Comparison of ENCODE assay signal across 19 cellular contexts in the genomic region with DNA sequence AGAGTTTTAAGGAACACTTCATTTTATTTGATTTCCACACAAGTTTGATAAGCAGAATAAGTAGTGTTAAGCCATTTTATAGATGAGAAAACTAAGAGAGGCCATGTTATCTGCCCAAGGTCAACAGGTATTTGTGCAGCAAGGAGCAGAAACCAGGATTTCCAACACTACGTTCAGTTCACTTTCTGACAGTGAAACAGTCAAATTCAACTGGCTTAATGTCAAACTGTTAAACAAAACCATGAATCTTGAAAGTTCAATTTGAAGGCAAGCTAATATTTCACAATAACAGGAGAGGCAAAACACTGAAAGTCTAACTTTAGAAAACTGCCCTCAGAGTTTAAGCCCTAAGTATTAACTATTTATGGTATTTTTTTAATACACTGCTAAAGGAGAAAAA.
"Had no signal": no experiment of that assay in that cellular context is flagged by ENCODE, and none has a peak within 500 bp of the region (broad histone marks: within the 10 kb centered on the region; RNA-seq: fewer than 3 reads in every experiment).

No MANE protein-coding gene starts in this region.

- DNase-seq: activated CD4-positive, alpha-beta memory T cell treated with anti-CD3 and anti-CD28 coated beads for 36 hours; activated CD4-positive, alpha-beta T cell treated with anti-CD3 and anti-CD28 coated beads for 36 hours; activated CD8-positive, alpha-beta memory T cell treated with anti-CD3 and anti-CD28 coated beads, Interleukin-2, amount 10 ng/mL, durations not matched to agents 7 days and 5 days; activated T-cell treated with anti-CD3 and anti-CD28 coated beads, Interleukin-2, amount 50 U/mL, for 1 hour; erythroblast; foreskin keratinocyte; left cardiac atrium; naive B cell; ovary; tibial artery; WERI-Rb-1 had no signal

- H3K9me3 Mint-ChIP-seq: activated CD4-positive, alpha-beta memory T cell treated with anti-CD3 and anti-CD28 coated beads for 36 hours; activated naive CD4-positive, alpha-beta T cell treated with anti-CD3 and anti-CD28 coated beads, Interleukin-2, amount 50 U/mL, for 24 hours; activated T-helper 2 cell treated with anti-CD3 and anti-CD28 coated beads, Interferon-gamma antibody, Interleukin-2, Interleukin-4, amounts not matched to agents 10 μg/mL and 5 μg/mL and 100 μg/mL, durations not matched to agents 14 hours and 24 hours and 36 hours; naive B cell; stimulated activated effector memory CD8-positive, alpha-beta T cell treated with anti-CD3 and anti-CD28 coated beads, Interleukin-12 subunit alpha, Interleukin-12 subunit beta, amount 100 ng/mL, for 72 hours; T-helper 1 cell treated with Interleukin-12 subunit alpha and Interleukin-12 subunit beta and Interleukin-4 antibody, amounts not matched to agents 30 μg/mL and 1 μg/mL, for 36 hours had no signal

- H3K27ac Mint-ChIP-seq: activated CD4-positive, alpha-beta memory T cell treated with anti-CD3 and anti-CD28 coated beads for 36 hours; activated CD4-positive, alpha-beta T cell treated with anti-CD3 and anti-CD28 coated beads for 36 hours; activated CD8-positive, alpha-beta memory T cell treated with anti-CD3 and anti-CD28 coated beads, Interleukin-2, amount 10 ng/mL, durations not matched to agents 7 days and 5 days; activated naive CD4-positive, alpha-beta T cell treated with anti-CD3 and anti-CD28 coated beads, Interleukin-2, amount 50 U/mL, for 24 hours; activated T-helper 2 cell treated with anti-CD3 and anti-CD28 coated beads, Interferon-gamma antibody, Interleukin-2, Interleukin-4, amounts not matched to agents 10 μg/mL and 5 μg/mL and 100 μg/mL, durations not matched to agents 14 hours and 24 hours and 36 hours; stimulated activated effector memory CD8-positive, alpha-beta T cell treated with anti-CD3 and anti-CD28 coated beads, Interleukin-12 subunit alpha, Interleukin-12 subunit beta, amount 100 ng/mL, for 72 hours; T-helper 1 cell treated with Interleukin-12 subunit alpha and Interleukin-12 subunit beta and Interleukin-4 antibody, amounts not matched to agents 30 μg/mL and 1 μg/mL, for 36 hours had no signal

- H3K4me3 Mint-ChIP-seq: activated CD4-positive, alpha-beta memory T cell treated with anti-CD3 and anti-CD28 coated beads for 36 hours; activated CD4-positive, alpha-beta T cell treated with anti-CD3 and anti-CD28 coated beads for 36 hours; activated CD8-positive, alpha-beta memory T cell treated with anti-CD3 and anti-CD28 coated beads, Interleukin-2, amount 10 ng/mL, durations not matched to agents 7 days and 5 days; activated naive CD4-positive, alpha-beta T cell treated with anti-CD3 and anti-CD28 coated beads, Interleukin-2, amount 50 U/mL, for 24 hours; naive B cell; stimulated activated effector memory CD8-positive, alpha-beta T cell treated with anti-CD3 and anti-CD28 coated beads, Interleukin-12 subunit alpha, Interleukin-12 subunit beta, amount 100 ng/mL, for 72 hours; T-helper 1 cell treated with Interleukin-12 subunit alpha and Interleukin-12 subunit beta and Interleukin-4 antibody, amounts not matched to agents 30 μg/mL and 1 μg/mL, for 36 hours had no signal

- FAIRE-seq: colon, urothelium cell line had no signal

- H3K27me3 Mint-ChIP-seq: activated CD4-positive, alpha-beta memory T cell treated with anti-CD3 and anti-CD28 coated beads for 36 hours; activated naive CD4-positive, alpha-beta T cell treated with anti-CD3 and anti-CD28 coated beads, Interleukin-2, amount 50 U/mL, for 24 hours; naive B cell had no signal

- H3K9me3 ChIP-seq: ovary, tibial artery had no signal

- H3K36me3 ChIP-seq: cardiac muscle cell, ovary had no signal

- H3K27ac ChIP-seq: cardiac muscle cell, foreskin keratinocyte, ovary, tibial artery, WERI-Rb-1 had no signal

- H3K27me3 ChIP-seq: cardiac muscle cell, foreskin keratinocyte, ovary, tibial artery had no signal

- H3K4me3 ChIP-seq: cardiac muscle cell, lung, ovary, tibial artery had no signal

- ATAC-seq: activated CD4-positive, alpha-beta T cell treated with anti-CD3 and anti-CD28 coated beads for 36 hours; activated CD8-positive, alpha-beta memory T cell treated with anti-CD3 and anti-CD28 coated beads, Interleukin-2, amount 10 ng/mL, durations not matched to agents 7 days and 5 days; foreskin keratinocyte; left cardiac atrium; stimulated activated effector memory CD8-positive, alpha-beta T cell treated with anti-CD3 and anti-CD28 coated beads, Interleukin-12 subunit alpha, Interleukin-12 subunit beta, amount 100 ng/mL, for 72 hours had no signal
